1 cellular context compared by ENCODE assay signal in the genomic region with DNA sequence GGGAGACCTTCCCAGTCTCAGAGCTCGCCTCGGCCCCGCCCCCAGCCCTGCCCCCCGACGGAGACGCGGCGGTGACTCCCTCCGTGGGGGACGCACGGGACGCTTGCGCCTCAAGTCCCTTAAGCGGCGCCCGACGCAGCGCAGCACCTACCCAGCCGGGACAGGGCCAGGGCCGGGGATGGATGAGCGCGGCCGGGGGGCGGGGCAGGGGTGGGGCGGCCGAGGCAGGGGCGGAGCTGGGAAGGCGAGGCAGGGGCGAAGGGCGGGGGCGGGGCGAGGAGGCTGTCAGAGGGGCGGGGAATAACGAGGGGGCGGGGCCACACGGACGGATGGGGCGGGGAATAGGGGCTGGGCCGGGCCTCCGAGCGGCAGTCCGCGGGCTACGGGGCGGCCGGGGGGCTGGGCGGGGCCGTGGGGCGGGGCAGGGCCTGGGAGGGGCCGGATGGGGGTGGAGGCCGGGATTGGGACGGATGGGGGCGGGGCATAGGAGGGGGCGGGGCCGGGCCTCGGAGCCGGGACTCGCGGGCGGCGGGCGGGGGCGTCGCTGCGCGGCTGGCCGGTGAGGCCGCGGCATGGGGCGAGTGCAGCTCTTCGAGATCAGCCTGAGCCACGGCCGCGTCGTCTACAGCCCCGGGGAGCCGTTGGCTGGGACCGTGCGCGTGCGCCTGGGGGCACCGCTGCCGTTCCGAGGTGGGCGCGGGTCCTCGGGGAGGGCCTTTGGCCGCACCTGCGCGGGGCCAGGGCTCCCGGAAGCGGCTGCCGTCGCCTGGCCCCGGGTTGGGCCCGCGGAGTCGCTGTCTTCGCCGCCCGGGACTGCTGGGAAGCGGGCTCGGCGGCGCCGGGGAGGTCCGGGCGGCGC.
TF ChIP-seq lines count a peak whose summit lies in the region.

A gene with protein sequence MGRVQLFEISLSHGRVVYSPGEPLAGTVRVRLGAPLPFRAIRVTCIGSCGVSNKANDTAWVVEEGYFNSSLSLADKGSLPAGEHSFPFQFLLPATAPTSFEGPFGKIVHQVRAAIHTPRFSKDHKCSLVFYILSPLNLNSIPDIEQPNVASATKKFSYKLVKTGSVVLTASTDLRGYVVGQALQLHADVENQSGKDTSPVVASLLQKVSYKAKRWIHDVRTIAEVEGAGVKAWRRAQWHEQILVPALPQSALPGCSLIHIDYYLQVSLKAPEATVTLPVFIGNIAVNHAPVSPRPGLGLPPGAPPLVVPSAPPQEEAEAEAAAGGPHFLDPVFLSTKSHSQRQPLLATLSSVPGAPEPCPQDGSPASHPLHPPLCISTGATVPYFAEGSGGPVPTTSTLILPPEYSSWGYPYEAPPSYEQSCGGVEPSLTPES (plus strand): TSS at position 541 of the 859 bp plus-strand sequence. CDS start 32 bp downstream, at position 573.

TF ChIP-seq in HepG2, 621 proteins besides CTCF, POLR2A, EP300 and RAD21 (continued from another document and continues in another):
- TF ChIP-seq LCORL (IDR thresholded peaks at IDR 0.05) (no peak), LCORL (CRISPR knock-in tag; IDR thresholded peaks at IDR 0.05) (no peak), ZNF709 (CRISPR knock-in tag; IDR thresholded peaks at IDR 0.05) (no peak), TAF1 (CRISPR knock-in tag; IDR thresholded peaks at IDR 0.05) (peak; percentile 59), RBFOX2 (IDR thresholded peaks at IDR 0.05; ENCODE audit: low read depth, low read length) (peak; percentile 75), IRF2 (CRISPR knock-in tag; IDR thresholded peaks at IDR 0.05) (no peak), RNF2 (conservative IDR thresholded peaks at IDR 0.05; ENCODE audit: low read depth) (peak; percentile 82), TAF15 (IDR thresholded peaks at IDR 0.05; ENCODE audit: low read depth, low read length, poor library complexity, severe bottlenecking) (no peak), ESRRA (CRISPR knock-in tag; IDR thresholded peaks at IDR 0.05; ENCODE audit: low read depth) (no peak), ZSCAN21 (CRISPR knock-in tag; IDR thresholded peaks at IDR 0.05; ENCODE audit: borderline replicate concordance) (peak; percentile 39; the same call in 1 of the 2 replicates), ZNF225 (CRISPR knock-in tag; IDR thresholded peaks at IDR 0.05) (no peak), REL (CRISPR knock-in tag; conservative IDR thresholded peaks at IDR 0.05) (no peak), ZNF883 (CRISPR knock-in tag; IDR thresholded peaks at IDR 0.05; ENCODE audit: not compliant biosample characterization) (peak; percentile 58), ZNF44 (CRISPR knock-in tag; IDR thresholded peaks at IDR 0.05) (no peak), ZBTB42 (CRISPR knock-in tag; IDR thresholded peaks at IDR 0.05) (no peak; the same call in 1 of the 2 replicates), U2AF1 (optimal IDR thresholded peaks at IDR 0.05; ENCODE audit: low read depth, low read length) (no peak), NFKB2 (CRISPR knock-in tag; IDR thresholded peaks at IDR 0.05; ENCODE audit: borderline replicate concordance) (0 out of 2 replicates have a peak, but pooled peaks have one; percentile 23), SIN3A (IDR thresholded peaks at IDR 0.05; ENCODE audit: borderline replicate concordance, low read depth, low read length) (peak; percentile 15; the same call in 1 of the 2 replicates), CEBPB (IDR thresholded peaks at IDR 0.05; ENCODE audit: borderline replicate concordance, low read depth, low read length) (no peak), TEAD2 (CRISPR knock-in tag; IDR thresholded peaks at IDR 0.05) (no peak), ZFYVE20 (CRISPR knock-in tag; IDR thresholded peaks at IDR 0.05; ENCODE audit: borderline replicate concordance, low read depth) (0 out of 2 replicates have a peak, but pooled peaks have one; percentile 47), MXI1 (IDR thresholded peaks at IDR 0.05; ENCODE audit: borderline replicate concordance, low read depth, low read length) (peak; percentile 59; the same call in 1 of the 3 replicates), ZNF546 (CRISPR knock-in tag; conservative IDR thresholded peaks at IDR 0.05) (0 out of 2 replicates have a peak, but pooled peaks have one; percentile 24), EED (CRISPR knock-in tag; IDR thresholded peaks at IDR 0.05) (no peak), PHF8 (CRISPR knock-in tag; IDR thresholded peaks at IDR 0.05) (peak; percentile 72; the same call in 1 of the 2 replicates), ZNF772 (CRISPR knock-in tag; IDR thresholded peaks at IDR 0.05) (no peak), ZNF790 (CRISPR knock-in tag; IDR thresholded peaks at IDR 0.05; ENCODE audit: borderline replicate concordance) (no peak; the same call in 1 of the 2 replicates), ZNF530 (CRISPR knock-in tag; IDR thresholded peaks at IDR 0.05; ENCODE audit: low read depth) (no peak), IKZF4 (CRISPR knock-in tag; IDR thresholded peaks at IDR 0.05; ENCODE audit: borderline replicate concordance, low read depth, not compliant biosample characterization) (peak; percentile 43), ZNF20 (CRISPR knock-in tag; IDR thresholded peaks at IDR 0.05) (no peak), PCBP2 (optimal IDR thresholded peaks at IDR 0.05; ENCODE audit: low read depth, low read length, poor library complexity, severe bottlenecking) (no peak), AKAP8 (CRISPR knock-in tag; IDR thresholded peaks at IDR 0.05) (no peak; the same call in 1 of the 2 replicates), U2AF2 (IDR thresholded peaks at IDR 0.05; ENCODE audit: low read depth, low read length) (no peak), TMF1 (CRISPR knock-in tag; IDR thresholded peaks at IDR 0.05; ENCODE audit: low read depth) (no peak), GABPB1 (CRISPR knock-in tag; IDR thresholded peaks at IDR 0.05) (peak; percentile 65), CBFB (CRISPR knock-in tag; IDR thresholded peaks at IDR 0.05) (no peak), SALL1 (CRISPR knock-in tag; IDR thresholded peaks at IDR 0.05) (peak; percentile 24; the same call in 1 of the 2 replicates), ZC3H13 (CRISPR knock-in tag; IDR thresholded peaks at IDR 0.05) (no peak), ZNF563 (CRISPR knock-in tag; IDR thresholded peaks at IDR 0.05) (0 out of 2 replicates have a peak, but pooled peaks have one; percentile 49), ATM (IDR thresholded peaks at IDR 0.05; ENCODE audit: borderline replicate concordance) (no peak), CHD4 (IDR thresholded peaks at IDR 0.05; ENCODE audit: borderline replicate concordance, low read length) (no peak), AHR (CRISPR knock-in tag; IDR thresholded peaks at IDR 0.05) (no peak), ZNF317 (CRISPR knock-in tag; IDR thresholded peaks at IDR 0.05) (no peak), THAP11 (CRISPR knock-in tag; IDR thresholded peaks at IDR 0.05) (peak; percentile 9; the same call in 1 of the 2 replicates), TCF7 (IDR thresholded peaks at IDR 0.05; ENCODE audit: low read depth) (no peak)
- TF ChIP-seq, protein P1, sequence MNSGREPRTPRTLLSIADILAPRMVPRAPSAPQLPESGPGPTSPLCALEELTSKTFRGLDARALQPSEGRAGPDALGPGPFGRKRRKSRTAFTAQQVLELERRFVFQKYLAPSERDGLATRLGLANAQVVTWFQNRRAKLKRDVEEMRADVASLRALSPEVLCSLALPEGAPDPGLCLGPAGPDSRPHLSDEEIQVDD (CRISPR knock-in tag; IDR thresholded peaks at IDR 0.05; ENCODE audit: borderline replicate concordance): no peak
- TF ChIP-seq, protein P2, sequence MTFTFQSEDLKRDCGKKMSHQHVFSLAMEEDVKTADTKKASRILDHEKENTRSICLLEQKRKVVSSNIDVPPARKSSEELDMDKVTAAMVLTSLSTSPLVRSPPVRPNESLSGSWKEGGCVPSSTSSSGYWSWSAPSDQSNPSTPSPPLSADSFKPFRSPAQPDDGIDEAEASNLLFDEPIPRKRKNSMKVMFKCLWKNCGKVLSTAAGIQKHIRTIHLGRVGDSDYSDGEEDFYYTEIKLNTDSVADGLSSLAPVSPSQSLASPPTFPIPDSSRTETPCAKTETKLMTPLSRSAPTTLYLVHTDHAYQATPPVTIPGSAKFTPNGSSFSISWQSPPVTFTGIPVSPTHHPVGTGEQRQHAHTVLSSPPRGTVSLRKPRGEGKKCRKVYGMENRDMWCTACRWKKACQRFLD (CRISPR knock-in tag; IDR thresholded peaks at IDR 0.05; ENCODE audit: borderline replicate concordance): no peak
- TF ChIP-seq, protein P3, sequence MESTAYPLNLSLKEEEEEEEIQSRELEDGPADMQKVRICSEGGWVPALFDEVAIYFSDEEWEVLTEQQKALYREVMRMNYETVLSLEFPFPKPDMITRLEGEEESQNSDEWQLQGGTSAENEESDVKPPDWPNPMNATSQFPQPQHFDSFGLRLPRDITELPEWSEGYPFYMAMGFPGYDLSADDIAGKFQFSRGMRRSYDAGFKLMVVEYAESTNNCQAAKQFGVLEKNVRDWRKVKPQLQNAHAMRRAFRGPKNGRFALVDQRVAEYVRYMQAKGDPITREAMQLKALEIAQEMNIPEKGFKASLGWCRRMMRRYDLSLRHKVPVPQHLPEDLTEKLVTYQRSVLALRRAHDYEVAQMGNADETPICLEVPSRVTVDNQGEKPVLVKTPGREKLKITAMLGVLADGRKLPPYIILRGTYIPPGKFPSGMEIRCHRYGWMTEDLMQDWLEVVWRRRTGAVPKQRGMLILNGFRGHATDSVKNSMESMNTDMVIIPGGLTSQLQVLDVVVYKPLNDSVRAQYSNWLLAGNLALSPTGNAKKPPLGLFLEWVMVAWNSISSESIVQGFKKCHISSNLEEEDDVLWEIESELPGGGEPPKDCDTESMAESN (CRISPR knock-in tag; conservative IDR thresholded peaks at IDR 0.05): peak; percentile 68; the same call in 1 of the 2 replicates
- TF ChIP-seq, protein P4, sequence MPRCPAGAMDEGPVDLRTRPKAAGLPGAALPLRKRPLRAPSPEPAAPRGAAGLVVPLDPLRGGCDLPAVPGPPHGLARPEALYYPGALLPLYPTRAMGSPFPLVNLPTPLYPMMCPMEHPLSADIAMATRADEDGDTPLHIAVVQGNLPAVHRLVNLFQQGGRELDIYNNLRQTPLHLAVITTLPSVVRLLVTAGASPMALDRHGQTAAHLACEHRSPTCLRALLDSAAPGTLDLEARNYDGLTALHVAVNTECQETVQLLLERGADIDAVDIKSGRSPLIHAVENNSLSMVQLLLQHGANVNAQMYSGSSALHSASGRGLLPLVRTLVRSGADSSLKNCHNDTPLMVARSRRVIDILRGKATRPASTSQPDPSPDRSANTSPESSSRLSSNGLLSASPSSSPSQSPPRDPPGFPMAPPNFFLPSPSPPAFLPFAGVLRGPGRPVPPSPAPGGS (CRISPR knock-in tag; IDR thresholded peaks at IDR 0.05): peak; percentile 75; the same call in 1 of the 2 replicates
- TF ChIP-seq, protein P5, sequence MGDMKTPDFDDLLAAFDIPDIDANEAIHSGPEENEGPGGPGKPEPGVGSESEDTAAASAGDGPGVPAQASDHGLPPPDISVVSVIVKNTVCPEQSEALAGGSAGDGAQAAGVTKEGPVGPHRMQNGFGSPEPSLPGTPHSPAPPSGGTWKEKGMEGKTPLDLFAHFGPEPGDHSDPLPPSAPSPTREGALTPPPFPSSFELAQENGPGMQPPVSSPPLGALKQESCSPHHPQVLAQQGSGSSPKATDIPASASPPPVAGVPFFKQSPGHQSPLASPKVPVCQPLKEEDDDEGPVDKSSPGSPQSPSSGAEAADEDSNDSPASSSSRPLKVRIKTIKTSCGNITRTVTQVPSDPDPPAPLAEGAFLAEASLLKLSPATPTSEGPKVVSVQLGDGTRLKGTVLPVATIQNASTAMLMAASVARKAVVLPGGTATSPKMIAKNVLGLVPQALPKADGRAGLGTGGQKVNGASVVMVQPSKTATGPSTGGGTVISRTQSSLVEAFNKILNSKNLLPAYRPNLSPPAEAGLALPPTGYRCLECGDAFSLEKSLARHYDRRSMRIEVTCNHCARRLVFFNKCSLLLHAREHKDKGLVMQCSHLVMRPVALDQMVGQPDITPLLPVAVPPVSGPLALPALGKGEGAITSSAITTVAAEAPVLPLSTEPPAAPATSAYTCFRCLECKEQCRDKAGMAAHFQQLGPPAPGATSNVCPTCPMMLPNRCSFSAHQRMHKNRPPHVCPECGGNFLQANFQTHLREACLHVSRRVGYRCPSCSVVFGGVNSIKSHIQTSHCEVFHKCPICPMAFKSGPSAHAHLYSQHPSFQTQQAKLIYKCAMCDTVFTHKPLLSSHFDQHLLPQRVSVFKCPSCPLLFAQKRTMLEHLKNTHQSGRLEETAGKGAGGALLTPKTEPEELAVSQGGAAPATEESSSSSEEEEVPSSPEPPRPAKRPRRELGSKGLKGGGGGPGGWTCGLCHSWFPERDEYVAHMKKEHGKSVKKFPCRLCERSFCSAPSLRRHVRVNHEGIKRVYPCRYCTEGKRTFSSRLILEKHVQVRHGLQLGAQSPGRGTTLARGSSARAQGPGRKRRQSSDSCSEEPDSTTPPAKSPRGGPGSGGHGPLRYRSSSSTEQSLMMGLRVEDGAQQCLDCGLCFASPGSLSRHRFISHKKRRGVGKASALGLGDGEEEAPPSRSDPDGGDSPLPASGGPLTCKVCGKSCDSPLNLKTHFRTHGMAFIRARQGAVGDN (CRISPR knock-in tag; IDR thresholded peaks at IDR 0.05): peak; percentile 69
- TF ChIP-seq, protein P6, sequence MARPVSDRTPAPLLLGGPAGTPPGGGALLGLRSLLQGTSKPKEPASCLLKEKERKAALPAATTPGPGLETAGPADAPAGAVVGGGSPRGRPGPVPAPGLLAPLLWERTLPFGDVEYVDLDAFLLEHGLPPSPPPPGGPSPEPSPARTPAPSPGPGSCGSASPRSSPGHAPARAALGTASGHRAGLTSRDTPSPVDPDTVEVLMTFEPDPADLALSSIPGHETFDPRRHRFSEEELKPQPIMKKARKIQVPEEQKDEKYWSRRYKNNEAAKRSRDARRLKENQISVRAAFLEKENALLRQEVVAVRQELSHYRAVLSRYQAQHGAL (CRISPR knock-in tag; IDR thresholded peaks at IDR 0.05; ENCODE audit: not compliant biosample characterization): peak; percentile 13
- TF ChIP-seq, protein P7, sequence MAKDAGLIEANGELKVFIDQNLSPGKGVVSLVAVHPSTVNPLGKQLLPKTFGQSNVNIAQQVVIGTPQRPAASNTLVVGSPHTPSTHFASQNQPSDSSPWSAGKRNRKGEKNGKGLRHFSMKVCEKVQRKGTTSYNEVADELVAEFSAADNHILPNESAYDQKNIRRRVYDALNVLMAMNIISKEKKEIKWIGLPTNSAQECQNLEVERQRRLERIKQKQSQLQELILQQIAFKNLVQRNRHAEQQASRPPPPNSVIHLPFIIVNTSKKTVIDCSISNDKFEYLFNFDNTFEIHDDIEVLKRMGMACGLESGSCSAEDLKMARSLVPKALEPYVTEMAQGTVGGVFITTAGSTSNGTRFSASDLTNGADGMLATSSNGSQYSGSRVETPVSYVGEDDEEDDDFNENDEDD (CRISPR knock-in tag; IDR thresholded peaks at IDR 0.05; ENCODE audit: borderline replicate concordance): 0 out of 2 replicates have a peak, but pooled peaks have one; percentile 29
- TF ChIP-seq, protein P8, sequence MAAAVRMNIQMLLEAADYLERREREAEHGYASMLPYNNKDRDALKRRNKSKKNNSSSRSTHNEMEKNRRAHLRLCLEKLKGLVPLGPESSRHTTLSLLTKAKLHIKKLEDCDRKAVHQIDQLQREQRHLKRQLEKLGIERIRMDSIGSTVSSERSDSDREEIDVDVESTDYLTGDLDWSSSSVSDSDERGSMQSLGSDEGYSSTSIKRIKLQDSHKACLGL (CRISPR knock-in tag; IDR thresholded peaks at IDR 0.05): peak; percentile 73; the same call in 1 of the 2 replicates
- TF ChIP-seq, protein P9, sequence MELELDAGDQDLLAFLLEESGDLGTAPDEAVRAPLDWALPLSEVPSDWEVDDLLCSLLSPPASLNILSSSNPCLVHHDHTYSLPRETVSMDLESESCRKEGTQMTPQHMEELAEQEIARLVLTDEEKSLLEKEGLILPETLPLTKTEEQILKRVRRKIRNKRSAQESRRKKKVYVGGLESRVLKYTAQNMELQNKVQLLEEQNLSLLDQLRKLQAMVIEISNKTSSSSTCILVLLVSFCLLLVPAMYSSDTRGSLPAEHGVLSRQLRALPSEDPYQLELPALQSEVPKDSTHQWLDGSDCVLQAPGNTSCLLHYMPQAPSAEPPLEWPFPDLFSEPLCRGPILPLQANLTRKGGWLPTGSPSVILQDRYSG (CRISPR knock-in tag; IDR thresholded peaks at IDR 0.05): peak; percentile 54; the same call in 1 of the 2 replicates
